16 cellular contexts compared by ENCODE assay signal in the genomic region with DNA sequence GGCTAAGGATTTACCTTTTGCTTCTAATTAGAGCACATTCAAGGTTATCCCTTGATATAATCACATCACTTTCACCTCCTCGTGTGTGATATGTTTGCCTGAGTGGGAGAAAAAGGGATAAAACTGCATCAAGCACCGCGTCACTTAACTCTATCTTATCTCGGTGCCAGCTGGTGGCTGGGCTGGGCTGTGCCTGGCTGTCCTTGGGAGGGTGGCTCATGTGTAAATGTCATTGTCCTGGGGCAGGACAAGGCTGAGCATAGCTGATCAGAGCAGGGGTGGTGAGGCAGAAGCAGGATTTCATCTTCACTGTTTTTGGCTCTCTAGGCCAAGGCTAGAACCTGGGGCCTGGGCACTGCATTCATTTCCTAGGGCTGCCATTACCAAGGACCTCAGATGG.
DNase-seq lines count a peak whose midpoint lies in the region; ATAC-seq and TF ChIP-seq lines count a peak whose summit lies in the region.
"Had no signal": no experiment of that assay in that cellular context is flagged by ENCODE, and none has a peak within 500 bp of the region (broad histone marks: within the 10 kb centered on the region; RNA-seq: fewer than 3 reads in every experiment).

No MANE protein-coding gene starts in this region.

- no peak overlapping the region for H3K18ac ChIP-seq in trophoblast cell (ENCODE audit: low read length)

- intact Hi-C loops in Right ventricle myocardium inferior (cut with DNase I) (loop anchor here (2.0 kb wide), 1 partner anchor 47 kb away; no protein-coding TSS in a partner anchor), cardiac septum (cut with DNase I) (loop anchor here (5.0 kb wide), 1 partner anchor 39 kb away; no protein-coding TSS in a partner anchor), left cardiac atrium (cut with DNase I) (no loop called here)

- no peak overlapping the region for H3K27ac ChIP-seq in trophoblast cell (ENCODE audit: low read depth, low read length)
- H3K27ac ChIP-seq: C4-2B had no signal

- no peak overlapping the region for H2BK5ac ChIP-seq in trophoblast cell (ENCODE audit: low read depth, low read length, poor library complexity)

- no peaks in the 10 kb centered on the region for H3K79me1 ChIP-seq in trophoblast cell (ENCODE audit: low read length)

- no CpG with 5 or more reads among the region's 4 CpGs for WGBS in trophoblast cell (ENCODE audit: extremely low coverage, insufficient coverage, insufficient read length)

- DNase-seq in Right ventricle myocardium inferior (ENCODE audit: missing footprints) (no peak), cardiac septum (ENCODE audit: low spot score) (no peak), left cardiac atrium (peak; percentile 44), type B pancreatic cell (ENCODE audit: extremely low spot score, unreplicated experiment) (no peak), trophoblast cell (no peak), DMS114 treated with DMSO at 0.1 percent for 48 hours (lab: John Stamatoyannopoulos, UW; ENCODE audit: unreplicated experiment) (no peak)
- no peak for DNase-seq in activated T-cell treated with anti-CD3 and anti-CD28 coated beads, Interleukin-2, amount 50 U/mL, for 24 hours
- DNase-seq: DMS53, HCEC 1CT, NCI-H1417, NCI-H2029, NCI-H526 had no signal

- H3K9me3 Mint-ChIP-seq in nephron, result no peaks in the 10 kb centered on the region
- H3K9me3 Mint-ChIP-seq in type B pancreatic cell, result no peaks in the 10 kb centered on the region
- H3K9me3 Mint-ChIP-seq in activated T-cell treated with anti-CD3 and anti-CD28 coated beads, Interleukin-2, amount 50 U/mL, for 24 hours, result peaks cover under 1% of the 10 kb centered on the region

- H3K9me3 ChIP-seq in trophoblast cell (ENCODE audit: insufficient read depth, low read depth, low read length), result peaks cover 2% of the 10 kb centered on the region

- no peak overlapping the region for H4K12ac ChIP-seq in trophoblast cell (ENCODE audit: low read depth, low read length)

- H3K36me3 Mint-ChIP-seq in nephron (ENCODE audit: low read depth) (no peaks in the 10 kb centered on the region), type B pancreatic cell (no peaks in the 10 kb centered on the region)
- peaks cover 9% of the 10 kb centered on the region for H3K36me3 Mint-ChIP-seq in activated T-cell treated with anti-CD3 and anti-CD28 coated beads, Interleukin-2, amount 50 U/mL, for 24 hours (ENCODE audit: low read depth)

- H3K4ac ChIP-seq in trophoblast cell (ENCODE audit: low read depth, low read length), result no peak overlapping the region

- peaks cover 23% of the 10 kb centered on the region for H3K27me3 Mint-ChIP-seq in nephron (ENCODE audit: low read depth)
- no peaks in the 10 kb centered on the region for H3K27me3 Mint-ChIP-seq in type B pancreatic cell
- H3K27me3 Mint-ChIP-seq in activated T-cell treated with anti-CD3 and anti-CD28 coated beads, Interleukin-2, amount 50 U/mL, for 24 hours, result no peaks in the 10 kb centered on the region
- H3K27me3 Mint-ChIP-seq: IgD-negative memory B cell had no signal

- ATAC-seq in Right ventricle myocardium inferior (peak; percentile 59), left cardiac atrium (peak; percentile 24 to 56)
- ATAC-seq: GM12878 had no signal

- H3K36me3 ChIP-seq in trophoblast cell (ENCODE audit: control insufficient read depth in 1 of 2, insufficient read depth in 2 of 2, low read length in 2 of 2), result peaks cover 2 to 9% of the 10 kb centered on the region in 2 experiments

- peak overlapping the region in 2 of 3 experiments; percentile 19 to 74 for H3K27ac Mint-ChIP-seq in nephron
- peak overlapping the region; percentile 71 for H3K27ac Mint-ChIP-seq in type B pancreatic cell
- H3K27ac Mint-ChIP-seq in activated T-cell treated with anti-CD3 and anti-CD28 coated beads, Interleukin-2, amount 50 U/mL, for 24 hours, result no peak overlapping the region
- H3K27ac Mint-ChIP-seq: IgD-negative memory B cell had no signal

- no peak overlapping the region for H3K4me3 ChIP-seq in trophoblast cell (ENCODE audit: low read depth, low read length)
- H3K4me3 ChIP-seq: GM12878 had no signal

- H3K4me2 ChIP-seq in trophoblast cell (ENCODE audit: low read length), result no peak overlapping the region

- H3K4me3 Mint-ChIP-seq in nephron, result no peak overlapping the region
- no peak overlapping the region for H3K4me3 Mint-ChIP-seq in type B pancreatic cell
- no peak overlapping the region for H3K4me3 Mint-ChIP-seq in activated T-cell treated with anti-CD3 and anti-CD28 coated beads, Interleukin-2, amount 50 U/mL, for 24 hours
- H3K4me3 Mint-ChIP-seq: IgD-negative memory B cell had no signal

- H3K9ac ChIP-seq in trophoblast cell (ENCODE audit: low read length), result no peak overlapping the region

- H3K4me1 Mint-ChIP-seq in nephron (peaks cover 9% of the 10 kb centered on the region), type B pancreatic cell (ENCODE audit: unreplicated experiment) (peaks cover 10% of the 10 kb centered on the region)
- peaks cover 6% of the 10 kb centered on the region for H3K4me1 Mint-ChIP-seq in activated T-cell treated with anti-CD3 and anti-CD28 coated beads, Interleukin-2, amount 50 U/mL, for 24 hours (ENCODE audit: low read depth)

- H3K79me2 ChIP-seq in trophoblast cell (ENCODE audit: control insufficient read depth, insufficient read depth, low read length, poor library complexity), result no peaks in the 10 kb centered on the region

- H3K23ac ChIP-seq in trophoblast cell (ENCODE audit: low read length), result no peak overlapping the region

- H3K4me1 ChIP-seq in trophoblast cell (ENCODE audit: control insufficient read depth in 1 of 2, insufficient read depth in 2 of 2, low read length in 2 of 2), result peaks cover 5 to 7% of the 10 kb centered on the region in 2 experiments

- H2AK5ac ChIP-seq in trophoblast cell (ENCODE audit: low read length), result no peak overlapping the region

- H2BK12ac ChIP-seq in trophoblast cell (ENCODE audit: low read length), result no peak overlapping the region

- no peak overlapping the region for H3K14ac ChIP-seq in trophoblast cell (ENCODE audit: low read length)

- TF ChIP-seq CTCF in nephron (IDR thresholded peaks at IDR 0.05; ENCODE audit: unreplicated experiment in 3 of 3) (no peak), type B pancreatic cell (conservative IDR thresholded peaks at IDR 0.05) (no peak)

- H4K8ac ChIP-seq in trophoblast cell (ENCODE audit: low read depth, low read length), result no peak overlapping the region

- H2AFZ ChIP-seq in trophoblast cell (ENCODE audit: insufficient read depth, low read length, poor library complexity), result no peak overlapping the region

- no peak overlapping the region for H2BK120ac ChIP-seq in trophoblast cell (ENCODE audit: insufficient read depth, low read length, poor library complexity)

- no peak overlapping the region for H4K91ac ChIP-seq in trophoblast cell (ENCODE audit: low read depth, low read length)

- H3K27me3 ChIP-seq in trophoblast cell (ENCODE audit: insufficient read depth, low read length), result no peaks in the 10 kb centered on the region

Comparison
In these comparisons a context has a peak if more than half of its experiments do, and no peak if none do; other contexts are left out.
1. intact Hi-C loops: an anchor here in Right ventricle myocardium inferior (2.0 kb wide) and cardiac septum (5.0 kb wide); none called in left cardiac atrium.